22 cellular contexts compared by ENCODE assay signal in genomic region chr5:146592342-146592741, GRCh38.
DNase-seq lines count a peak whose midpoint lies in the region; ATAC-seq and TF ChIP-seq lines count a peak whose summit lies in the region.
"Had no signal": no experiment of that assay in that cellular context is flagged by ENCODE, and none has a peak within 500 bp of the region (broad histone marks: within the 10 kb centered on the region; RNA-seq: fewer than 3 reads in every experiment).

No MANE protein-coding gene starts in this region.

- intact Hi-C loops in esophagus muscularis mucosa (cut with DNase I) (no loop called here), right lobe of liver (cut with DNase I) (no loop called here)

- H3K36me3 ChIP-seq in esophagus muscularis mucosa (no peaks in the 10 kb centered on the region), right lobe of liver (no peaks in the 10 kb centered on the region)
- H3K36me3 ChIP-seq: BE2C, BLaER1 had no signal

- H3K4me3 ChIP-seq in esophagus muscularis mucosa (no peak overlapping the region), right lobe of liver (no peak overlapping the region)
- H3K4me3 ChIP-seq: BLaER1, GM12878 had no signal

- H3K4me1 ChIP-seq in esophagus muscularis mucosa (no peaks in the 10 kb centered on the region), right lobe of liver (no peaks in the 10 kb centered on the region)
- H3K4me1 ChIP-seq: BLaER1 had no signal

- no peak for TF ChIP-seq EP300 in esophagus muscularis mucosa (IDR thresholded peaks at IDR 0.05)

- no peak for TF ChIP-seq CTCF in esophagus muscularis mucosa (IDR thresholded peaks at IDR 0.05)
- TF ChIP-seq CTCF in right lobe of liver (IDR thresholded peaks at IDR 0.05) = no peak

- 72% methylated on average over 2 of the region's 2 CpGs for WGBS in esophagus muscularis mucosa
- 61% methylated on average over 2 of the region's 2 CpGs for WGBS in right lobe of liver (ENCODE audit: insufficient coverage, low coverage, low lambda C conversion rate, missing lambda C conversion rate)

- DNase-seq in esophagus muscularis mucosa (ENCODE audit: extremely low spot score) = peak; percentile 26
- DNase-seq in kidney tubule cell (ENCODE audit: low spot score) = peak; percentile 22
- DNase-seq in right lobe of liver = no peak
- no peak for DNase-seq in NCI-H748 (lab: John Stamatoyannopoulos, UW; ENCODE audit: unreplicated experiment)
- DNase-seq: 8988T; ACHN; BE2C; C1 segment of cervical spinal cord; CD4-positive, alpha-beta memory T cell; CD4-positive, CD25-positive, alpha-beta regulatory T cell; CD8-positive, alpha-beta memory T cell; COR-L47; DMS 273 treated with DMSO at 0.1 percent for 48 hours; DMS153; DMS53; DMS79; DND-41; EL; GDM1 had no signal

- TF ChIP-seq POLR2A in esophagus muscularis mucosa (IDR thresholded peaks at IDR 0.05; ENCODE audit: low read depth) = no peak
- no peak for TF ChIP-seq POLR2A in right lobe of liver (IDR thresholded peaks at IDR 0.05)

- H3K9me3 ChIP-seq in esophagus muscularis mucosa (no peaks in the 10 kb centered on the region), right lobe of liver (no peaks in the 10 kb centered on the region)
- H3K9me3 ChIP-seq: BE2C, BLaER1 had no signal

- ATAC-seq in right lobe of liver (no peak), HG02763 (IDR thresholded peaks at IDR 0.05; ENCODE audit: unreplicated experiment) (no peak)
- ATAC-seq: GM12878 had no signal

- H3K27ac ChIP-seq in esophagus muscularis mucosa (replicated peaks in 1 of 4) (no peak overlapping the region), right lobe of liver (no peak overlapping the region)
- H3K27ac ChIP-seq: BLaER1 had no signal

- H3K27me3 ChIP-seq in esophagus muscularis mucosa = no peaks in the 10 kb centered on the region
- H3K27me3 ChIP-seq in right lobe of liver = no peaks in the 10 kb centered on the region
- H3K27me3 ChIP-seq: BE2C, BLaER1 had no signal

Comparison
In these comparisons a context has a peak if more than half of its experiments do, and no peak if none do; other contexts are left out.
1. DNase-seq: peak in esophagus muscularis mucosa (single experiment) and kidney tubule cell (single experiment); none in right lobe of liver (0 of 3) and NCI-H748 (single experiment).